25 cellular contexts compared by ENCODE assay signal in the genomic region with DNA sequence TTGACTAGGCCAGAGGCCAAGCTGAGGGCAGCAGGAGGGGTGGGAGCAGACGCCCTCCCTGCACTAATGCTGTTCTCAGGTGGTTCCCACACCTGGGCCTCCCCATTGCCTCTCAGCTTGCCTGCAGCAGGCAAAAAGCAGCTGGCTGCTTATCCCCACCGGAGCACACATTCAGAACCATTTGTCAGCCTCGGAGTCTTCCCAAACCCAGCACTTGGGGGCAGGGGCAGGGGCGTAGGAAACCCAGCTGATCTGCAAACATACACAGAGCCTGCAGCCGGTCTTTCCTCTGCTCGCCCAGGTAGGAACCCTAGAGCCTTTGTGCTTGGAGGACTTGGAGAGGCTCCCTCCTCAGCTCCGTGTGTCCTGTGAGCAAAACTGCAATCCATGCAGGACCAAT.
"Had no signal": no experiment of that assay in that cellular context is flagged by ENCODE, and none has a peak within 500 bp of the region (broad histone marks: within the 10 kb centered on the region; RNA-seq: fewer than 3 reads in every experiment).

No MANE protein-coding gene starts in this region.

- H3K36me3 ChIP-seq: ascending aorta, esophagus squamous epithelium, heart right ventricle, left ventricle myocardium inferior, pancreas, prostate gland, thoracic aorta had no signal

- H3K4me3 Mint-ChIP-seq: activated CD8-positive, alpha-beta T cell treated with anti-CD3 and anti-CD28 coated beads for 36 hours; activated naive CD4-positive, alpha-beta T cell treated with anti-CD3 and anti-CD28 coated beads for 36 hours; activated naive CD8-positive, alpha-beta T cell treated with anti-CD3 and anti-CD28 coated beads, Interleukin-2, amount 10 ng/mL, durations not matched to agents 7 days and 5 days; activated T-helper 1 cell treated with anti-CD3 and anti-CD28 coated beads, Interleukin-12 subunit alpha, Interleukin-12 subunit beta, Interleukin-2, Interleukin-4 antibody, amounts not matched to agents 30 ng/mL and 10 ng/mL and 1 ng/mL, durations not matched to agents 14 hours and 24 hours and 36 hours; brain; natural killer cell treated with Interleukin-12 subunit alpha and Interleukin-12 subunit beta and Interleukin-15 and Interleukin-18, amount 100 ng/mL, for 72 hours had no signal

- H3K27ac Mint-ChIP-seq: activated CD8-positive, alpha-beta T cell treated with anti-CD3 and anti-CD28 coated beads for 36 hours; activated naive CD4-positive, alpha-beta T cell treated with anti-CD3 and anti-CD28 coated beads for 36 hours; activated naive CD8-positive, alpha-beta T cell treated with anti-CD3 and anti-CD28 coated beads, Interleukin-2, amount 10 ng/mL, durations not matched to agents 7 days and 5 days; activated T-helper 1 cell treated with anti-CD3 and anti-CD28 coated beads, Interleukin-12 subunit alpha, Interleukin-12 subunit beta, Interleukin-2, Interleukin-4 antibody, amounts not matched to agents 30 ng/mL and 10 ng/mL and 1 ng/mL, durations not matched to agents 14 hours and 24 hours and 36 hours; natural killer cell treated with Interleukin-12 subunit alpha and Interleukin-12 subunit beta and Interleukin-15 and Interleukin-18, amount 100 ng/mL, for 72 hours had no signal

- H3K4me1 ChIP-seq: ascending aorta, esophagus squamous epithelium, pancreas, prostate gland had no signal

- H3K27me3 Mint-ChIP-seq: activated CD8-positive, alpha-beta T cell treated with anti-CD3 and anti-CD28 coated beads for 36 hours had no signal

- H3K4me1 Mint-ChIP-seq: activated naive CD8-positive, alpha-beta T cell treated with anti-CD3 and anti-CD28 coated beads, Interleukin-2, amount 10 ng/mL, durations not matched to agents 7 days and 5 days had no signal

- ATAC-seq: activated CD8-positive, alpha-beta T cell treated with anti-CD3 and anti-CD28 coated beads for 36 hours; natural killer cell treated with Interleukin-12 subunit alpha and Interleukin-12 subunit beta and Interleukin-15 and Interleukin-18, amount 100 ng/mL, for 72 hours; pancreas had no signal

- H3K36me3 Mint-ChIP-seq: activated naive CD8-positive, alpha-beta T cell treated with anti-CD3 and anti-CD28 coated beads, Interleukin-2, amount 10 ng/mL, durations not matched to agents 7 days and 5 days; brain; natural killer cell treated with Interleukin-12 subunit alpha and Interleukin-12 subunit beta and Interleukin-15 and Interleukin-18, amount 100 ng/mL, for 72 hours had no signal

- H3K4me3 ChIP-seq: ascending aorta, esophagus squamous epithelium, heart right ventricle, left ventricle myocardium inferior, mucosa of descending colon, pancreas, prostate gland, smooth muscle cell, thoracic aorta had no signal

- H3K27ac ChIP-seq: ascending aorta, esophagus squamous epithelium, heart right ventricle, pancreas, prostate gland, thoracic aorta had no signal

- H3K27me3 ChIP-seq: ascending aorta, pancreas had no signal

- DNase-seq: activated CD4-positive, alpha-beta T cell treated with anti-CD3 and anti-CD28 coated beads, Interleukin-2, amount 50 U/mL, for 1 hour; activated CD8-positive, alpha-beta T cell treated with anti-CD3 and anti-CD28 coated beads for 36 hours; activated effector memory CD4-positive, alpha-beta T cell treated with anti-CD3 and anti-CD28 coated beads, Interleukin-2, amount 50 U/mL, for 16 hours; activated naive CD4-positive, alpha-beta T cell treated with anti-CD3 and anti-CD28 coated beads for 36 hours; activated naive CD8-positive, alpha-beta T cell treated with anti-CD3 and anti-CD28 coated beads, Interleukin-2, amount 10 ng/mL, durations not matched to agents 7 days and 5 days; activated T-cell treated with anti-CD3 and anti-CD28 coated beads, Interleukin-2, amount 50 U/mL, for 1 hour; esophagus squamous epithelium; foreskin melanocyte; mucosa of descending colon; pancreas; retina; stimulated activated CD4-positive, alpha-beta T cell treated with anti-CD3 and anti-CD28 coated beads, Interleukin-15, amount 100 ng/mL, for 24 hours; stimulated activated CD4-positive, alpha-beta T cell treated with anti-CD3 and anti-CD28 coated beads, Interleukin-2, amount 100 ng/mL, for 48 hours; stimulated activated naive CD4-positive, alpha-beta T cell treated with Interleukin-2 at 50 U/mL for 16 hours; T-helper 2 cell; trophoblast cell had no signal

- H3K9me3 ChIP-seq: ascending aorta, esophagus squamous epithelium, heart right ventricle, left ventricle myocardium inferior, mucosa of descending colon, pancreas, prostate gland, thoracic aorta had no signal

- H3K9me3 Mint-ChIP-seq: activated CD8-positive, alpha-beta T cell treated with anti-CD3 and anti-CD28 coated beads for 36 hours; activated naive CD4-positive, alpha-beta T cell treated with anti-CD3 and anti-CD28 coated beads for 36 hours; activated naive CD8-positive, alpha-beta T cell treated with anti-CD3 and anti-CD28 coated beads, Interleukin-2, amount 10 ng/mL, durations not matched to agents 7 days and 5 days; activated T-helper 1 cell treated with anti-CD3 and anti-CD28 coated beads, Interleukin-12 subunit alpha, Interleukin-12 subunit beta, Interleukin-2, Interleukin-4 antibody, amounts not matched to agents 30 ng/mL and 10 ng/mL and 1 ng/mL, durations not matched to agents 14 hours and 24 hours and 36 hours; natural killer cell treated with Interleukin-12 subunit alpha and Interleukin-12 subunit beta and Interleukin-15 and Interleukin-18, amount 100 ng/mL, for 72 hours had no signal
